In genomic region chr2:208254871-208255556, GRCh38 we compare ENCODE assay signal across 8 cellular contexts. TPM values are rescaled to one million over a fixed set of nuclear protein-coding genes. Genes with fewer than 3 reads are reported as not detected.
DNase-seq lines count a peak whose midpoint lies in the region; ATAC-seq and TF ChIP-seq lines count a peak whose summit lies in the region.

Gene IDH1 (minus strand): TSS chr2:208255071. CDS start chr2:208251551, 3,520 bp downstream.

- intact Hi-C loops in PC-9 (cut with micrococcal nuclease; ENCODE audit: unreplicated experiment) = loop anchor here (1.0 to 10.0 kb wide), 5 partner anchors 11 to 510 kb away; partner anchors contain the start of gene PIKFYVE

- H3K27me3 ChIP-seq in PC-9 (ENCODE audit: insufficient read depth, low read depth) = no peaks in the 10 kb centered on the region
- H3K27me3 ChIP-seq in esophagus (ENCODE audit: control insufficient read depth in 1 of 2, insufficient read depth in 2 of 2, low read length in 2 of 2) = no peaks in the 10 kb centered on the region

- peak; percentile 51 for TF ChIP-seq RAD21 in Ishikawa (IDR thresholded peaks at IDR 0.05; ENCODE audit: low read depth)

- no peaks in the 10 kb centered on the region for H3K9me3 ChIP-seq in PC-9 (ENCODE audit: insufficient read depth, low read depth)
- H3K9me3 ChIP-seq in esophagus (ENCODE audit: control insufficient read depth in 2 of 2, insufficient read depth in 1 of 2, low read depth in 1 of 2, low read length in 1 of 2) = no peaks in the 10 kb centered on the region

- H3K9me3 Mint-ChIP-seq in activated T-cell treated with anti-CD3 and anti-CD28 coated beads, Interleukin-2, amount 50 U/mL, for 24 hours = no peaks in the 10 kb centered on the region

- H3K4me1 ChIP-seq in PC-9 (replicated peaks; ENCODE audit: insufficient read depth) (peaks cover 34% of the 10 kb centered on the region), esophagus (ENCODE audit: control insufficient read depth in 2 of 2, insufficient read depth in 2 of 2, low read length in 1 of 2) (peaks cover 0 to 3% of the 10 kb centered on the region in 2 donors)

- DNase-seq in DMS53 treated with DMSO at 0.1 percent for 48 hours (lab: John Stamatoyannopoulos, UW; ENCODE audit: unreplicated experiment) (peak; percentile 88), PC-9 (peak; percentile 81 to 96), myocyte (ENCODE audit: low read depth) (peak; percentile 99)
- DNase-seq in activated T-cell treated with anti-CD3 and anti-CD28 coated beads, Interleukin-2, amount 50 U/mL, for 24 hours = peak; percentile 98
- DNase-seq in stimulated activated CD8-positive, alpha-beta memory T cell treated with anti-CD3 and anti-CD28 coated beads, Interleukin-7, amount 100 ng/mL, for 48 hours (ENCODE audit: extremely low read depth in 1 of 2, low read depth in 1 of 2) = peak; percentile 76 to 88

- H3K36me3 ChIP-seq in PC-9 (ENCODE audit: low read depth) (peaks cover 32% of the 10 kb centered on the region), esophagus (ENCODE audit: control insufficient read depth in 2 of 2, insufficient read depth in 2 of 2, low read length in 1 of 2) (peaks cover 2% of the 10 kb centered on the region in 2 donors)

- peak; percentile 60 for TF ChIP-seq CTCF in PC-9 (conservative IDR thresholded peaks at IDR 0.05)

- 0% methylated on average over 45 to 48 of the region's 48 CpGs for WGBS in esophagus, 2 donors

- ATAC-seq in GM21576 (IDR thresholded peaks at IDR 0.05; ENCODE audit: unreplicated experiment) = peak; percentile 74

- peak within 1 kb of the TSS; percentile 93 for H3K27ac Mint-ChIP-seq in activated T-cell treated with anti-CD3 and anti-CD28 coated beads, Interleukin-2, amount 50 U/mL, for 24 hours

- no peaks in the 10 kb centered on the region for H4K20me1 ChIP-seq in PC-9 (ENCODE audit: insufficient read depth)

- H2AFZ ChIP-seq in PC-9 = peak within 1 kb of the TSS; percentile 90

- no peaks in the 10 kb centered on the region for H3K9me2 ChIP-seq in PC-9 (ENCODE audit: insufficient read depth)

- H3K79me2 ChIP-seq in PC-9 (ENCODE audit: low read depth) = peaks cover 39% of the 10 kb centered on the region

- peak within 1 kb of the TSS; percentile 93 for H3K4me3 Mint-ChIP-seq in activated T-cell treated with anti-CD3 and anti-CD28 coated beads, Interleukin-2, amount 50 U/mL, for 24 hours

- BruUV-seq in PC-9 (replicated peaks; lab: Mats Ljungman, UMichigan) = no TSS peak

- peak within 1 kb of the TSS; percentile 95 for H3K27ac ChIP-seq in PC-9
- H3K27ac ChIP-seq in esophagus (ENCODE audit: low read depth in 2 of 2, low read length in 1 of 2) = peak within 1 kb of the TSS; percentile 86 to 91

- H3F3A ChIP-seq in PC-9 (ENCODE audit: insufficient read depth, low read depth) = peaks cover 33% of the 10 kb centered on the region

- H3K4me1 Mint-ChIP-seq in activated T-cell treated with anti-CD3 and anti-CD28 coated beads, Interleukin-2, amount 50 U/mL, for 24 hours (ENCODE audit: low read depth) = peaks cover 28% of the 10 kb centered on the region

- POLR2A ChIA-PET in PC-9 (lab: Charles Lee; ENCODE audit: unreplicated experiment) = interaction anchor here (0.6 kb wide), 3 partner anchors 103 to 1917 kb away, joined by 3 to 6 read pairs (median 3); no protein-coding TSS in a partner anchor

- TF ChIP-seq EP300 in Ishikawa (IDR thresholded peaks at IDR 0.05; ENCODE audit: borderline replicate concordance) = no peak

- H3K36me3 Mint-ChIP-seq in activated T-cell treated with anti-CD3 and anti-CD28 coated beads, Interleukin-2, amount 50 U/mL, for 24 hours (ENCODE audit: low read depth) = peaks cover 36% of the 10 kb centered on the region

- peak within 1 kb of the TSS; percentile 84 for H3K4me3 ChIP-seq in PC-9
- H3K4me3 ChIP-seq in esophagus (ENCODE audit: low read depth in 1 of 2, low read length in 2 of 2) = peak within 1 kb of the TSS; percentile 71 to 87

- H3K27me3 Mint-ChIP-seq in activated T-cell treated with anti-CD3 and anti-CD28 coated beads, Interleukin-2, amount 50 U/mL, for 24 hours = no peaks in the 10 kb centered on the region

- CTCF ChIA-PET in PC-9 (lab: Charles Lee) = interaction anchor here (0.8 to 2.4 kb wide), 4 partner anchors 11 to 444 kb away, joined by 3 to 11 read pairs (median 7); partner anchors contain the start of gene PIKFYVE

- peak within 1 kb of the TSS; percentile 88 for H3K4me2 ChIP-seq in PC-9

TF ChIP-seq in Ishikawa, 13 proteins besides CTCF, POLR2A, EP300 and RAD21:
- TF ChIP-seq CEBPB (IDR thresholded peaks at IDR 0.05) (no peak), YY1 (IDR thresholded peaks at IDR 0.05; ENCODE audit: low read depth) (peak; percentile 89), ZBTB7A (IDR thresholded peaks at IDR 0.05; ENCODE audit: low read depth) (peak; percentile 94), REST (IDR thresholded peaks at IDR 0.05; ENCODE audit: low read depth) (no peak), CREB1 (IDR thresholded peaks at IDR 0.05; ENCODE audit: low read depth) (no peak), EGR1 (IDR thresholded peaks at IDR 0.05) (no peak), FOXM1 (IDR thresholded peaks at IDR 0.05; ENCODE audit: borderline replicate concordance, low read depth) (no peak), MAX (IDR thresholded peaks at IDR 0.05) (peak; percentile 33), NFIC (IDR thresholded peaks at IDR 0.05) (no peak; the same call in 1 of the 2 replicates), TAF1 (IDR thresholded peaks at IDR 0.05; ENCODE audit: low read depth) (peak; percentile 94), USF1 (IDR thresholded peaks at IDR 0.05) (no peak), TEAD4 (IDR thresholded peaks at IDR 0.05) (no peak), TCF12 (IDR thresholded peaks at IDR 0.05; ENCODE audit: low read depth) (peak; percentile 25; the same call in 1 of the 2 replicates)

RNA-seq across cellular contexts. Expression of gene IDH1, which starts in this region (rescaled TPM):
- total RNA-seq in PC-9 (2021) = 193 and 227 TPM in 2 replicates
- 10 to 100 TPM; 59.6 to 77.4 TPM for polyA plus RNA-seq in esophagus
- total RNA-seq in myocyte = 40.8 and 79.4 TPM in 2 replicates
- 65.7 TPM for polyA plus RNA-seq in myocyte (2012)

Comparison
In these comparisons a context has a peak if more than half of its experiments do, and no peak if none do; other contexts are left out.
1. Peak in every context shown above with its lines: DNase-seq, ATAC-seq, H3K4me3 ChIP-seq and H3K27ac ChIP-seq.